Comparison of ENCODE assay signal across 8 cellular contexts in genomic region chr1:43975249-43975961, GRCh38. TPM values are rescaled to one million over a fixed set of nuclear protein-coding genes. Genes with fewer than 3 reads are reported as not detected.
DNase-seq lines count a peak whose midpoint lies in the region; ATAC-seq, FAIRE-seq and TF ChIP-seq lines count a peak whose summit lies in the region.

No MANE protein-coding gene starts in this region.

- H3K4me1 Mint-ChIP-seq in activated naive CD8-positive, alpha-beta T cell treated with anti-CD3 and anti-CD28 coated beads for 36 hours: peaks cover 53% of the 10 kb centered on the region

- H3K36me3 ChIP-seq in pancreas: peaks cover 0 to 4% (median 0%) of the 10 kb centered on the region in 3 donors

- peaks cover 48% of the 10 kb centered on the region for H3K36me3 Mint-ChIP-seq in activated naive CD8-positive, alpha-beta T cell treated with anti-CD3 and anti-CD28 coated beads for 36 hours

- ATAC-seq in pancreas: peak; percentile 39 to 53 (median 50)
- no peak for ATAC-seq in HG02588 (IDR thresholded peaks at IDR 0.05; ENCODE audit: unreplicated experiment)

- peak overlapping the region; percentile 69 to 92 (median 82) for H3K4me3 ChIP-seq in pancreas

- H3K27ac ChIP-seq in pancreas: peak overlapping the region; percentile 86 to 96 (median 92)

- peak overlapping the region; percentile 78 for H3K27ac Mint-ChIP-seq in activated naive CD8-positive, alpha-beta T cell treated with anti-CD3 and anti-CD28 coated beads for 36 hours

- no peak for FAIRE-seq in pancreas (lab: Jason Lieb, UNC)

- H3K9me3 ChIP-seq in pancreas: no peaks in the 10 kb centered on the region

- H3K9me3 Mint-ChIP-seq in activated naive CD8-positive, alpha-beta T cell treated with anti-CD3 and anti-CD28 coated beads for 36 hours: no peaks in the 10 kb centered on the region

- peaks cover 6 to 36% (median 14%) of the 10 kb centered on the region in 3 donors for H3K4me1 ChIP-seq in pancreas

- H3K4me3 Mint-ChIP-seq in activated naive CD8-positive, alpha-beta T cell treated with anti-CD3 and anti-CD28 coated beads for 36 hours: peak overlapping the region; percentile 85

- intact Hi-C loops in cardiac septum (cut with DNase I) (no loop called here), pancreas (cut with DNase I) (no loop called here)

- H3K27me3 Mint-ChIP-seq in activated naive CD8-positive, alpha-beta T cell treated with anti-CD3 and anti-CD28 coated beads for 36 hours: peaks cover under 1% of the 10 kb centered on the region

- no peak for TF ChIP-seq CTCF in pancreas (IDR thresholded peaks at IDR 0.05)

- WGBS in pancreas, 2 donors: 1% methylated on average over 34 of the region's 34 CpGs

- peak; percentile 20 to 70 (median 50) for DNase-seq in stimulated activated naive CD4-positive, alpha-beta T cell (lab: John Stamatoyannopoulos, UW)
- no peak for DNase-seq in stimulated activated naive CD4-positive, alpha-beta T cell treated with Interleukin-2 at 50 U/mL for 16 hours (lab: John Stamatoyannopoulos, UW)
- DNase-seq in NCI-H510A (lab: John Stamatoyannopoulos, UW) (peak; percentile 67), cardiac septum (ENCODE audit: low spot score) (peak; percentile 89), pancreas (peak; percentile 70 to 87 (median 76)), putamen (ENCODE audit: low spot score) (no peak)
- DNase-seq in activated naive CD8-positive, alpha-beta T cell treated with anti-CD3 and anti-CD28 coated beads for 36 hours: peak; percentile 18

- H3K27me3 ChIP-seq in pancreas: no peaks in the 10 kb centered on the region

RNA-seq across cellular contexts. Expression of gene ATP6V0B, which starts 0.6 kb away (rescaled TPM):
- total RNA-seq in activated naive CD8-positive, alpha-beta T cell treated with anti-CD3 and anti-CD28 coated beads for 36 hours: 100 to 1,000 TPM; 116 to 122 TPM
- total RNA-seq in cardiac septum (81.6 TPM), pancreas (100 to 1,000 TPM in 1 of 6 donors, 10 to 100 TPM in 5; 59.8 to 108 (median 82.2) TPM)
- polyA plus RNA-seq in pancreas: 100 to 1,000 TPM; 135 to 208 TPM

RNA-seq across cellular contexts. Expression of gene B4GALT2, which starts 3.6 kb away (rescaled TPM):
- total RNA-seq in activated naive CD8-positive, alpha-beta T cell treated with anti-CD3 and anti-CD28 coated beads for 36 hours: 10 to 100 TPM; 38.5 to 41.6 TPM
- total RNA-seq in cardiac septum (44.3 TPM), pancreas (10 to 100 TPM; 16.7 to 29.9 (median 25.9) TPM)
- polyA plus RNA-seq in pancreas: 10 to 100 TPM; 28.2 to 36.7 TPM

RNA-seq across cellular contexts. Expression of gene DPH2, which starts 5.6 kb away (rescaled TPM):
- total RNA-seq in activated naive CD8-positive, alpha-beta T cell treated with anti-CD3 and anti-CD28 coated beads for 36 hours: 10 to 100 TPM; 65.2 to 66.7 TPM
- total RNA-seq in cardiac septum (15.5 TPM), pancreas (10 to 100 TPM; 10.8 to 19.4 (median 12.8) TPM)
- polyA plus RNA-seq in pancreas: 10 to 100 TPM; 20.0 to 22.0 TPM

RNA-seq across cellular contexts. Expression of gene CCDC24, which starts 16.0 kb away (rescaled TPM):
- 1 to 10 TPM; 1.0 to 1.5 TPM for total RNA-seq in activated naive CD8-positive, alpha-beta T cell treated with anti-CD3 and anti-CD28 coated beads for 36 hours
- total RNA-seq in cardiac septum (1.9 TPM), pancreas (10 to 100 TPM in 1 of 6 donors, 1 to 10 TPM in 5; 3.9 to 13.2 (median 5.3) TPM)
- polyA plus RNA-seq in pancreas: 10 to 100 TPM; 39.2 to 45.9 TPM

RNA-seq across cellular contexts. Expression of gene IPO13, which starts 28.7 kb away (rescaled TPM):
- total RNA-seq in activated naive CD8-positive, alpha-beta T cell treated with anti-CD3 and anti-CD28 coated beads for 36 hours: 10 to 100 TPM; 15.8 to 16.9 TPM
- total RNA-seq in cardiac septum: 60.6 TPM
- 10 to 100 TPM in 2 of 6 donors, 1 to 10 TPM in 4; 6.7 to 15.6 (median 8.5) TPM for total RNA-seq in pancreas
- 10 to 100 TPM; 22.2 to 24.3 TPM for polyA plus RNA-seq in pancreas

Comparison
In these comparisons a context has a peak if more than half of its experiments do, and no peak if none do; other contexts are left out.
1. DNase-seq: peak in stimulated activated naive CD4-positive, alpha-beta T cell (6 of 6), NCI-H510A (single experiment), activated naive CD8-positive, alpha-beta T cell treated with anti-CD3 and anti-CD28 coated beads for 36 hours (single experiment), cardiac septum (single experiment) and pancreas (6 of 6); none in stimulated activated naive CD4-positive, alpha-beta T cell treated with Interleukin-2 at 50 U/mL for 16 hours (single experiment) and putamen (single experiment).